24 cellular contexts compared by ENCODE assay signal in the genomic region with DNA sequence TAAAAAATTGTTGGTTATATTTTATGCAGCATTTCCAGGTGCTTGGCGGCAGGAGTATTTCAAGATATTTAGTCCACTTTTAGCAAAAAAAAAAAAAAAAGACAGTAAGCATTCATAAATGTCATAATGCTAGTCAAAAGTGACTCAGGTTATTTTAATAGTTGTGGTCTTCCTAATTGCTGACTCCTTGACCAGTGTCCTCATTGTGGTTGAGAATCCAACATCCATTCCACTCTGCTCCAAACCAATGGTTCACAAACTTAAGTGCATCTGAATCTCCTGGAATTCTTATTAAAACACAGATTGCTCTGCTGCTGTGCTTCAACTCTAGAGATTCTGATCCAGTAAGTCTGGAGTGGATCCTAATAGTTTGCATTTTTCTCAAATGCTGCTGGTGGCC.
DNase-seq lines count a peak whose midpoint lies in the region; ATAC-seq and TF ChIP-seq lines count a peak whose summit lies in the region.
"Had no signal": no experiment of that assay in that cellular context is flagged by ENCODE, and none has a peak within 500 bp of the region (broad histone marks: within the 10 kb centered on the region; RNA-seq: fewer than 3 reads in every experiment).

No MANE protein-coding gene starts in this region.

- no peak overlapping the region for H3K9ac ChIP-seq in mesenchymal stem cell (ENCODE audit: low read length)

- no peaks in the 10 kb centered on the region for H3K9me3 ChIP-seq in mesenchymal stem cell (ENCODE audit: control insufficient read depth, low read length)
- no peaks in the 10 kb centered on the region for H3K9me3 ChIP-seq in Peyer's patch
- H3K9me3 ChIP-seq: adrenal gland, testis, uterus had no signal

- no peak overlapping the region for H3K4me3 ChIP-seq in mesenchymal stem cell (ENCODE audit: insufficient read depth in 1 of 2, low read depth in 1 of 2, low read length in 2 of 2)
- no peak overlapping the region for H3K4me3 ChIP-seq in Peyer's patch
- H3K4me3 ChIP-seq: adrenal gland, GM23338, testis, uterus had no signal

- no peak overlapping the region for H4K8ac ChIP-seq in mesenchymal stem cell (ENCODE audit: low read length)

- H2BK15ac ChIP-seq in mesenchymal stem cell (ENCODE audit: low read depth, poor library complexity, severe bottlenecking): no peak overlapping the region

- H3K27me3 ChIP-seq in mesenchymal stem cell (ENCODE audit: control insufficient read depth in 1 of 2, insufficient read depth in 1 of 2, low read length in 2 of 2): peaks cover 0 to 26% of the 10 kb centered on the region in 2 experiments
- no peaks in the 10 kb centered on the region for H3K27me3 ChIP-seq in Peyer's patch
- H3K27me3 ChIP-seq: adrenal gland, foreskin keratinocyte, testis, uterus had no signal

- no peaks in the 10 kb centered on the region for H3K36me3 ChIP-seq in mesenchymal stem cell (ENCODE audit: control insufficient read depth in 1 of 2, insufficient read depth in 2 of 2, low read depth in 1 of 2, low read length in 2 of 2)
- no peaks in the 10 kb centered on the region for H3K36me3 ChIP-seq in Peyer's patch
- H3K36me3 ChIP-seq: adrenal gland, uterus had no signal

- H3K23ac ChIP-seq in mesenchymal stem cell (ENCODE audit: low read length in 2 of 2): no peak overlapping the region

- no peak overlapping the region for H4K91ac ChIP-seq in mesenchymal stem cell (ENCODE audit: low read length)

- no peak overlapping the region for H2AK5ac ChIP-seq in mesenchymal stem cell (ENCODE audit: low read length, severe bottlenecking)

- no peak overlapping the region for H3K4ac ChIP-seq in mesenchymal stem cell (ENCODE audit: low read depth in 1 of 2, low read length in 2 of 2)

- ATAC-seq in GM21529 (IDR thresholded peaks at IDR 0.05; ENCODE audit: unreplicated experiment): no peak
- ATAC-seq: foreskin keratinocyte, GM23338 had no signal

- no peak overlapping the region for H2BK5ac ChIP-seq in mesenchymal stem cell (ENCODE audit: low read depth, low read length, poor library complexity, severe bottlenecking)

- no CpG with 5 or more reads among the region's 1 CpG for WGBS in mesenchymal stem cell

- H3K27ac ChIP-seq in mesenchymal stem cell (ENCODE audit: low read length, poor library complexity, severe bottlenecking): no peak overlapping the region
- H3K27ac ChIP-seq in Peyer's patch: no peak overlapping the region
- H3K27ac ChIP-seq: adrenal gland, foreskin keratinocyte, HL-60, testis, uterus had no signal

- DNase-seq in Daoy (ENCODE audit: low read depth) (peak; percentile 29), HT1080 (ENCODE audit: low read depth) (peak; percentile 55), amniotic epithelial cell (ENCODE audit: low read depth) (peak; percentile 74), mesenchymal stem cell (peak; percentile 23), Peyer's patch (no peak), activated gamma-delta T cell treated with Interleukin-2 at 50 U/mL for 16 hours (no peak), NCI-H2196 treated with DMSO at 0.1 percent for 48 hours (lab: John Stamatoyannopoulos, UW; ENCODE audit: unreplicated experiment) (no peak)
- DNase-seq: activated B cell treated with CpG ODN at 0.5 μM for 24 hours; activated CD4-positive, alpha-beta T cell treated with anti-CD3 and anti-CD28 coated beads, Interleukin-2, amount 50 U/mL, for 48 hours; activated gamma-delta T cell; adrenal gland; AML-193; CD8-positive, alpha-beta memory T cell; foreskin keratinocyte; NCI-H1436 treated with DMSO at 0.1 percent for 48 hours; NCI-H524; NK-92 treated with Interleukin-12 subunit alpha and Interleukin-12 subunit beta, amount 100 ng/mL, for 24 hours; small intestine; T-helper 9 cell; testis; uterus had no signal

- TF ChIP-seq CTCF in Peyer's patch (IDR thresholded peaks at IDR 0.05): no peak

- no peak overlapping the region for H3K14ac ChIP-seq in mesenchymal stem cell (ENCODE audit: low read length in 2 of 2)

- H2BK120ac ChIP-seq in mesenchymal stem cell (ENCODE audit: low read depth, low read length): no peak overlapping the region

- H3K79me1 ChIP-seq in mesenchymal stem cell (replicated peaks; ENCODE audit: low read length, poor library complexity, severe bottlenecking): no peaks in the 10 kb centered on the region

- H2AFZ ChIP-seq in mesenchymal stem cell (ENCODE audit: low read depth, low read length): no peak overlapping the region
- H2AFZ ChIP-seq: GM23338 had no signal

- no peak overlapping the region for H3K18ac ChIP-seq in mesenchymal stem cell (ENCODE audit: low read depth in 1 of 2, low read length in 2 of 2)

- H3K4me2 ChIP-seq in mesenchymal stem cell (ENCODE audit: low read length, poor library complexity, severe bottlenecking): no peak overlapping the region
- H3K4me2 ChIP-seq: GM23338 had no signal

- H3K4me1 ChIP-seq in mesenchymal stem cell (ENCODE audit: control insufficient read depth, insufficient read depth, low read depth, low read length) (peaks cover 2% of the 10 kb centered on the region), Peyer's patch (no peaks in the 10 kb centered on the region)
- H3K4me1 ChIP-seq: adrenal gland, testis had no signal

- no peak overlapping the region for H2BK12ac ChIP-seq in mesenchymal stem cell (ENCODE audit: low read length in 2 of 2)

- TF ChIP-seq POLR2A in Peyer's patch (IDR thresholded peaks at IDR 0.05): no peak

Comparison
In these comparisons a context has a peak if more than half of its experiments do, and no peak if none do; other contexts are left out.
1. DNase-seq: peak in Daoy (single experiment), HT1080 (single experiment), amniotic epithelial cell (single experiment) and mesenchymal stem cell (single experiment); none in Peyer's patch (0 of 3), activated gamma-delta T cell treated with Interleukin-2 at 50 U/mL for 16 hours (single experiment) and NCI-H2196 treated with DMSO at 0.1 percent for 48 hours (single experiment).